10 cellular contexts compared by ENCODE assay signal in the genomic region with DNA sequence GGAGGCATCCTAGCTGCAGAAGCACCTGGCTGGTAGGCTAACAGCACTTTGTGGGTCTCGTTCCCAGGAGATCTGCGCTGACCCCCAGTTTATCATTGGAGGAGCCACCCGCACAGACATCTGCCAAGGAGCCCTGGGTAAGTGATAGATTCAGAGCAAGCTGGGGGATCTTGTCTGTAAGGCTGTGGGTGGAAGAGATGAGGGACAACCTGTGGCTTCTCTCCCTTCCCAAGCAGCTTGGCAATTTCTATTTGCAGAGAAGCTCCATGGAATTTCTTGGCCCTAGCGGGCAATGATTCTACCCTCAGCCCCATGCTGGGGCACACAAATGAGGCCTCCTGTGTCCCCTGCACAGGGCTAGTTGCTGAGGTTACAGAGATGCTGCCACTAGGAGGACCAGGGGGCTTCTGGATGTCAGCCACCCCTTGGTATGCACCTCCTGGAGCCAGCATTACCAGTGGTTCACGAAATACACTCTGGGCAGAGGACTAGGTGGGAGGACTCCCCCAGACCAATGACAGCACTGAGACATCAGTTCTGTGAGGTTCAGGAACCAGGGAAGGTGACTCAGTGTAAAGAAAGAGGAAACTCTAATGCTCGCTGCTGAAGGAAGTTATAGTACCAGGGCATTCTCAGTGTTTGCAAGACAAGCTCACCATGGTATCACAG. TPM values are rescaled to one million over a fixed set of nuclear protein-coding genes. Genes with fewer than 3 reads are reported as not detected.
DNase-seq lines count a peak whose midpoint lies in the region; ATAC-seq and TF ChIP-seq lines count a peak whose summit lies in the region.
"Had no signal": no experiment of that assay in that cellular context is flagged by ENCODE, and none has a peak within 500 bp of the region (broad histone marks: within the 10 kb centered on the region; RNA-seq: fewer than 3 reads in every experiment).

No MANE protein-coding gene starts in this region.

- no peak overlapping the region for H2AFZ ChIP-seq in GM23338
- no peak overlapping the region for H2AFZ ChIP-seq in PC-9
- no peak overlapping the region for H2AFZ ChIP-seq in trophoblast cell (ENCODE audit: insufficient read depth, low read length, poor library complexity)

- CTCF ChIA-PET in PC-9 (lab: Charles Lee): interaction anchor here (1.9 kb wide), 1 partner anchor 10 kb away, joined by 5 read pairs; no protein-coding TSS in a partner anchor

- H3K4me3 ChIP-seq in GM23338: no peak overlapping the region
- no peak overlapping the region for H3K4me3 ChIP-seq in PC-9
- H3K4me3 ChIP-seq in trophoblast cell (ENCODE audit: low read depth, low read length): no peak overlapping the region

- intact Hi-C loops in PC-9 (cut with micrococcal nuclease; ENCODE audit: unreplicated experiment) (no loop called here), left ventricle myocardium superior (cut with micrococcal nuclease) (no loop called here)

- H3K27ac ChIP-seq in GM23338 (ENCODE audit: low read depth): no peak overlapping the region
- peak overlapping the region; percentile 92 for H3K27ac ChIP-seq in PC-9
- H3K27ac ChIP-seq in trophoblast cell (ENCODE audit: low read depth, low read length): peak overlapping the region; percentile 84

- peaks cover 51% of the 10 kb centered on the region for H3K4me1 Mint-ChIP-seq in GM23338
- peaks cover 71% of the 10 kb centered on the region for H3K4me1 Mint-ChIP-seq in central memory CD8-positive, alpha-beta T cell

- H3K14ac ChIP-seq in trophoblast cell (ENCODE audit: low read length): peak overlapping the region; percentile 71

- no peak for DNase-seq in GM23338 (ENCODE audit: low spot score)
- DNase-seq in PC-9: peak in 1 of 2 experiments; percentile 51
- no peak for DNase-seq in central memory CD8-positive, alpha-beta T cell (ENCODE audit: low spot score in 2 of 2)
- DNase-seq in trophoblast cell: no peak
- DNase-seq in NCI-H510A (lab: John Stamatoyannopoulos, UW): no peak
- no peak for DNase-seq in pons (ENCODE audit: low spot score)
- no peak for DNase-seq in left ventricle myocardium superior

- H3K79me2 ChIP-seq in GM23338 (replicated peaks; ENCODE audit: insufficient read depth) (no peaks in the 10 kb centered on the region), PC-9 (ENCODE audit: low read depth) (peaks cover 94% of the 10 kb centered on the region), trophoblast cell (ENCODE audit: control insufficient read depth, insufficient read depth, low read length, poor library complexity) (peaks cover 12% of the 10 kb centered on the region)

- H3K27ac Mint-ChIP-seq in GM23338: no peak overlapping the region
- H3K27ac Mint-ChIP-seq in central memory CD8-positive, alpha-beta T cell (ENCODE audit: low read depth): peak overlapping the region; percentile 79

- H3K27me3 ChIP-seq in GM23338 (ENCODE audit: insufficient read depth) (peaks cover 93% of the 10 kb centered on the region), PC-9 (ENCODE audit: insufficient read depth, low read depth) (no peaks in the 10 kb centered on the region), trophoblast cell (ENCODE audit: insufficient read depth, low read length) (no peaks in the 10 kb centered on the region)

- H4K12ac ChIP-seq in trophoblast cell (ENCODE audit: low read depth, low read length): no peak overlapping the region

- POLR2A ChIA-PET in PC-9 (lab: Charles Lee; ENCODE audit: unreplicated experiment): interaction anchor here (0.6 kb wide), 1 partner anchor 30 kb away, joined by 3 read pairs; no protein-coding TSS in a partner anchor

- no peaks in the 10 kb centered on the region for H3K9me3 ChIP-seq in PC-9 (ENCODE audit: insufficient read depth, low read depth)
- H3K9me3 ChIP-seq in trophoblast cell (ENCODE audit: insufficient read depth, low read depth, low read length): no peaks in the 10 kb centered on the region

- H3K18ac ChIP-seq in trophoblast cell (ENCODE audit: low read length): peak overlapping the region; percentile 46

- peak overlapping the region; percentile 81 for H2BK12ac ChIP-seq in trophoblast cell (ENCODE audit: low read length)

- H3K9me2 ChIP-seq in GM23338 (ENCODE audit: insufficient read depth) (no peaks in the 10 kb centered on the region), PC-9 (ENCODE audit: insufficient read depth) (no peaks in the 10 kb centered on the region)

- H3K23ac ChIP-seq in trophoblast cell (ENCODE audit: low read length): no peak overlapping the region

- H3K36me3 ChIP-seq in GM23338 (ENCODE audit: insufficient read depth): no peaks in the 10 kb centered on the region
- H3K36me3 ChIP-seq in PC-9 (ENCODE audit: low read depth): peaks cover 48% of the 10 kb centered on the region
- peaks cover 28 to 39% of the 10 kb centered on the region in 2 experiments for H3K36me3 ChIP-seq in trophoblast cell (ENCODE audit: control insufficient read depth in 1 of 2, insufficient read depth in 2 of 2, low read length in 2 of 2)

- no CpG with 5 or more reads among the region's 6 CpGs for WGBS in trophoblast cell (ENCODE audit: extremely low coverage, insufficient coverage, insufficient read length)

- no peaks in the 10 kb centered on the region; the same call in 2 of the 3 replicates for H3K9me3 Mint-ChIP-seq in GM23338
- no peaks in the 10 kb centered on the region for H3K9me3 Mint-ChIP-seq in central memory CD8-positive, alpha-beta T cell

- H4K91ac ChIP-seq in trophoblast cell (ENCODE audit: low read depth, low read length): peak overlapping the region; percentile 61

- peak overlapping the region; percentile 40 for H2BK120ac ChIP-seq in trophoblast cell (ENCODE audit: insufficient read depth, low read length, poor library complexity)

- H3K36me3 Mint-ChIP-seq in GM23338 (ENCODE audit: low read depth): peaks cover 38% of the 10 kb centered on the region
- peaks cover 48% of the 10 kb centered on the region for H3K36me3 Mint-ChIP-seq in central memory CD8-positive, alpha-beta T cell (ENCODE audit: insufficient read depth)

- peak overlapping the region; percentile 50 for H2BK5ac ChIP-seq in trophoblast cell (ENCODE audit: low read depth, low read length, poor library complexity)

- H2AK5ac ChIP-seq in trophoblast cell (ENCODE audit: low read length): peak overlapping the region; percentile 63

- no peak overlapping the region for H3K9ac ChIP-seq in trophoblast cell (ENCODE audit: low read length)

- H3K4me3 Mint-ChIP-seq in GM23338: no peak overlapping the region
- peak overlapping the region; percentile 77 for H3K4me3 Mint-ChIP-seq in central memory CD8-positive, alpha-beta T cell

- H4K20me1 ChIP-seq in GM23338 (replicated peaks; ENCODE audit: insufficient read depth): no peaks in the 10 kb centered on the region
- H4K20me1 ChIP-seq in PC-9 (ENCODE audit: insufficient read depth): no peaks in the 10 kb centered on the region

- peak overlapping the region; percentile 52 for H3K4ac ChIP-seq in trophoblast cell (ENCODE audit: low read depth, low read length)

- no TSS peak for BruUV-seq in PC-9 (replicated peaks; lab: Mats Ljungman, UMichigan)

- H3K79me1 ChIP-seq in trophoblast cell (ENCODE audit: low read length): peaks cover 28% of the 10 kb centered on the region

- peak overlapping the region; percentile 30 for H3K4me2 ChIP-seq in GM23338
- peak overlapping the region; percentile 91 for H3K4me2 ChIP-seq in PC-9
- H3K4me2 ChIP-seq in trophoblast cell (ENCODE audit: low read length): no peak overlapping the region

- peak overlapping the region; percentile 20 for H4K8ac ChIP-seq in trophoblast cell (ENCODE audit: low read depth, low read length)

- H3F3A ChIP-seq in GM23338 (replicated peaks; ENCODE audit: low read depth): 0 out of 2 replicates have a peak, but pooled peaks cover 5% of the 10 kb centered on the region
- peaks cover 83% of the 10 kb centered on the region for H3F3A ChIP-seq in PC-9 (ENCODE audit: insufficient read depth, low read depth)

- H3K4me1 ChIP-seq in GM23338 (ENCODE audit: insufficient read depth): peaks cover 38% of the 10 kb centered on the region
- peaks cover 83% of the 10 kb centered on the region for H3K4me1 ChIP-seq in PC-9 (replicated peaks; ENCODE audit: insufficient read depth)
- H3K4me1 ChIP-seq in trophoblast cell (ENCODE audit: control insufficient read depth in 1 of 2, insufficient read depth in 2 of 2, low read length in 2 of 2): peaks cover 32 to 51% of the 10 kb centered on the region in 2 experiments

- TF ChIP-seq CTCF in GM23338 (conservative IDR thresholded peaks at IDR 0.05; ENCODE audit: low read depth in 2 of 2): 0 out of 4 replicates have a peak, but pooled peaks have one; percentile 12
- no peak for TF ChIP-seq CTCF in PC-9 (conservative IDR thresholded peaks at IDR 0.05)

- H3K27me3 Mint-ChIP-seq in GM23338 (ENCODE audit: insufficient read depth, low read depth, poor library complexity): peaks cover 37% of the 10 kb centered on the region
- H3K27me3 Mint-ChIP-seq in central memory CD8-positive, alpha-beta T cell: no peaks in the 10 kb centered on the region

- ATAC-seq in GM23338: peak; percentile 26
- no peak for ATAC-seq in central memory CD8-positive, alpha-beta T cell (replicated peaks; ENCODE audit: extremely low read depth, poor library complexity, severe bottlenecking)
- no peak for ATAC-seq in left ventricle myocardium superior
- ATAC-seq in HG03432 (IDR thresholded peaks at IDR 0.05; ENCODE audit: unreplicated experiment): no peak
- ATAC-seq: HepG2 had no signal

TF ChIP-seq in GM23338, 12 proteins besides CTCF, POLR2A, EP300 and RAD21 (continues in another document):
- no peak for TF ChIP-seq STAT1 (IDR thresholded peaks at IDR 0.05; ENCODE audit: unreplicated experiment)
- TF ChIP-seq CREB1 (CRISPR knock-in tag; IDR thresholded peaks at IDR 0.05; ENCODE audit: low read depth): no peak
- TF ChIP-seq POLR2AphosphoS5 (IDR thresholded peaks at IDR 0.05; ENCODE audit: low read depth): no peak
- TF ChIP-seq NANOG (IDR thresholded peaks at IDR 0.05; ENCODE audit: borderline replicate concordance): no peak
- no peak for TF ChIP-seq ZNF331 (CRISPR knock-in tag; IDR thresholded peaks at IDR 0.05; ENCODE audit: low read depth)

RNA-seq across cellular contexts. Expression of gene CAPN2, which starts 5.5 kb away (rescaled TPM):
- total RNA-seq in GM23338 (2014; rRNA removed; shearing (Covaris generic)): 17.5 and 17.8 TPM in 2 replicates
- 8.4 and 8.8 TPM in 2 replicates for polyA plus RNA-seq in GM23338 (2016; fragmentation: Nextera tagmentation; extraction: Ambion mirVana)
- total RNA-seq in PC-9 (2021) (376 and 459 TPM in 2 replicates), left ventricle myocardium superior (76.9 TPM)
- 161 and 169 TPM in 2 replicates for polyA plus RNA-seq in trophoblast cell (2013)

RNA-seq across cellular contexts. Expression of gene CAPN8, which starts 52.3 kb away (rescaled TPM):
- total RNA-seq in GM23338 (2014; rRNA removed; shearing (Covaris generic)): not detected in 2 replicates
- polyA plus RNA-seq in GM23338 (2016; fragmentation: Nextera tagmentation; extraction: Ambion mirVana): not detected in 2 replicates
- 85.6 and 94.7 TPM in 2 replicates for total RNA-seq in PC-9 (2021)
- polyA plus RNA-seq in trophoblast cell (2013): 0.04 and 0.08 TPM in 2 replicates
- total RNA-seq in left ventricle myocardium superior: not detected
- total RNA-seq: RPMI7951 had no signal

Comparison
In these comparisons a context has a peak if more than half of its experiments do, and no peak if none do; other contexts are left out.
1. RNA of gene CAPN8, which starts 52.3 kb away (total RNA-seq): 85.6 to 94.7 TPM in PC-9; not detected in GM23338 and not detected in left ventricle myocardium superior (single experiment); every median in the first group is over 10 times any median in the second.